1 cellular context compared by ENCODE assay signal in the genomic region with DNA sequence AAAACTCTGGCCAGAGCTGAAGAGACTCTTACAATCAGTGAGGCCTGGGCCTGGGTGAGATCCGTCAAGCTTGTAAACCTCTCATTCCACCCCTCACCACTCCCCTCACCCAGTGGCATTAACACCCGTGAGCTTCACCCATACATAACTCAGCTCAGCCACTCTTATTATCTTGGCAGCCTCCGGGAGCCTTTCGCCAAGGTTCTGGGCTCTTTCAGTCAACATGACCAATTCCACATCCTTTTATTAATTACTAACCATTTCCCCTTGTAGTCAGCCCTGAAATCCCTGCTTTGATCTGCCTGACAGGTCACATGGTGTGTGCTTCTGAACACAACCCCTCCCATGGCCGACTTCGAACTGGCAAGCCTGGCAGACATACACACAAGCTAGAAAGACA.
TF ChIP-seq lines count a peak whose summit lies in the region.

No MANE protein-coding gene starts in this region.

TF ChIP-seq in IMR-90, 13 proteins besides CTCF, POLR2A, EP300 and RAD21 (continued from another document):
- no peak for TF ChIP-seq BHLHE40 (IDR thresholded peaks at IDR 0.05; ENCODE audit: low read depth, low read length)
- TF ChIP-seq, protein P1, sequence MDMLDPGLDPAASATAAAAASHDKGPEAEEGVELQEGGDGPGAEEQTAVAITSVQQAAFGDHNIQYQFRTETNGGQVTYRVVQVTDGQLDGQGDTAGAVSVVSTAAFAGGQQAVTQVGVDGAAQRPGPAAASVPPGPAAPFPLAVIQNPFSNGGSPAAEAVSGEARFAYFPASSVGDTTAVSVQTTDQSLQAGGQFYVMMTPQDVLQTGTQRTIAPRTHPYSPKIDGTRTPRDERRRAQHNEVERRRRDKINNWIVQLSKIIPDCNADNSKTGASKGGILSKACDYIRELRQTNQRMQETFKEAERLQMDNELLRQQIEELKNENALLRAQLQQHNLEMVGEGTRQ (IDR thresholded peaks at IDR 0.05; ENCODE audit: low read depth, low read length): peak; percentile 36
